Comparison of ENCODE assay signal across 9 cellular contexts in the genomic region with DNA sequence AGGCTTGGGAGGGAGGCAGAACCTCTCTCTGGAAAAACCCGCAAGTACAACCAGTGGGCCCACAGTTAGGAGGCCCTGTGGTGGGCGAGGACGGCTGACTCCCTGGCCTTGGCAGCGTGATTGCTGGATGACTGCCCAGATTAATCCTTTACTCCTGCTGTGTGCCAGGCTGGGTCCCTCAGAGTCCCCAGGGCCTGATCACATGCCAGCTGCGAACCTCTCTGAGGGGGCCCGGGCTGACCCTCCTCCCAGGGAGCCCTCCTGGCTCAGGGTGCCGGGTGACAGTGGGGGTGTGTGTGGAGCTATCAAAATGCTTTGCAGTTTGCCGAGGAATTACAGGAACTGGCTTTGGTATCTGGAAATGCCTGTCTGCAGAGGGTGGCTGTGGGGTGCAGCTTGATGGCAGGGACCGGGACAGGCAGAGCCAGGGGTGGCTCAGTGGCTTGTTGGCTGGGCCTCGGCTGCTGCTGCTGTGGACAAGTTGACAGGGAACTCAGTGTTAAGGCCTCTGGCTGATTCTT. TPM values are rescaled to one million over a fixed set of nuclear protein-coding genes. Genes with fewer than 3 reads are reported as not detected.
DNase-seq lines count a peak whose midpoint lies in the region; ATAC-seq and TF ChIP-seq lines count a peak whose summit lies in the region.
"Had no signal": no experiment of that assay in that cellular context is flagged by ENCODE, and none has a peak within 500 bp of the region (broad histone marks: within the 10 kb centered on the region; RNA-seq: fewer than 3 reads in every experiment).

No MANE protein-coding gene starts in this region.

- H4K20me1 ChIP-seq in fibroblast of lung (ENCODE audit: control insufficient read depth, extremely low read depth, insufficient read depth, low read length): no peaks in the 10 kb centered on the region

- H3K4me1 ChIP-seq in fibroblast of lung (ENCODE audit: control insufficient read depth, extremely low read depth, insufficient read depth, low read length) (peaks cover 14% of the 10 kb centered on the region), ovary (ENCODE audit: insufficient read depth) (peaks cover 26% of the 10 kb centered on the region)

- WGBS in ovary, 3 donors: 21 to 25% (median 24%) methylated on average over 9 to 10 of the region's 10 CpGs

- peaks cover 24% of the 10 kb centered on the region for H3K79me2 ChIP-seq in fibroblast of lung (ENCODE audit: control insufficient read depth, insufficient read depth, low read length)

- H3K9ac ChIP-seq in fibroblast of lung (ENCODE audit: insufficient read depth, low read length): no peak overlapping the region

- TF ChIP-seq POLR2A in ovary (IDR thresholded peaks at IDR 0.05): no peak

- H3K4me3 ChIP-seq in fibroblast of lung (replicated peaks in 1 of 4; ENCODE audit: control extremely low read depth in 1 of 4, insufficient read depth in 1 of 4, low read depth in 3 of 4, low read length in 4 of 4) (no peak overlapping the region), ovary (no peak overlapping the region)

- peak overlapping the region; percentile 13 for H3K27ac ChIP-seq in fibroblast of lung (ENCODE audit: insufficient read depth, low read length)
- peak overlapping the region in 1 of 2 donors; percentile 28 for H3K27ac ChIP-seq in ovary

- H3K9me3 ChIP-seq in fibroblast of lung (ENCODE audit: control insufficient read depth, insufficient read depth, low read depth, low read length) (no peaks in the 10 kb centered on the region), ovary (no peaks in the 10 kb centered on the region)

- DNase-seq in COR-L47 (lab: John Stamatoyannopoulos, UW) (peak; percentile 86), NCI-H69 (lab: John Stamatoyannopoulos, UW) (peak; percentile 78), fibroblast of lung (ENCODE audit: low read depth in 2 of 2) (peak; percentile 40 to 56), ovary (peak in 4 of 5 donors; percentile 30 to 61 (median 44)), NCI-H128 (lab: John Stamatoyannopoulos, UW; ENCODE audit: unreplicated experiment) (no peak)
- DNase-seq in activated CD4-positive, CD25-positive, alpha-beta regulatory T cell treated with anti-CD3 and anti-CD28 coated beads, Interleukin-2, amount 50 U/mL, for 72 hours: no peak
- DNase-seq: activated naive CD8-positive, alpha-beta T cell treated with anti-CD3 and anti-CD28 coated beads for 36 hours had no signal

- intact Hi-C loops in ovary (cut with DNase I): loop anchor here in 1 of 4 donors (5.0 kb wide), 2 partner anchors 49 to 96 kb away; partner anchors contain the start of gene DNM2

- ATAC-seq in HG03108 (IDR thresholded peaks at IDR 0.05; ENCODE audit: unreplicated experiment) (no peak), GM19397 (IDR thresholded peaks at IDR 0.05; ENCODE audit: unreplicated experiment) (no peak)

- TF ChIP-seq EP300 in ovary (IDR thresholded peaks at IDR 0.05): no peak

- no peak overlapping the region for H2AFZ ChIP-seq in fibroblast of lung (ENCODE audit: low read length)

- TF ChIP-seq CTCF in fibroblast of lung (conservative IDR thresholded peaks at IDR 0.05 in 1 of 2, IDR thresholded peaks at IDR 0.05 in 1 of 2; ENCODE audit: low read depth in 1 of 2, low read length in 2 of 2): no peak
- TF ChIP-seq CTCF in ovary (IDR thresholded peaks at IDR 0.05): no peak

- no peak overlapping the region for H3K4me2 ChIP-seq in fibroblast of lung (ENCODE audit: extremely low read depth, insufficient read depth, low read length)

- peaks cover 8% of the 10 kb centered on the region for H3K36me3 ChIP-seq in fibroblast of lung (ENCODE audit: control insufficient read depth, insufficient read depth, low read length)
- H3K36me3 ChIP-seq in ovary: no peaks in the 10 kb centered on the region

- H3K27me3 ChIP-seq in fibroblast of lung (ENCODE audit: control insufficient read depth, insufficient read depth, low read length): no peaks in the 10 kb centered on the region
- H3K27me3 ChIP-seq in ovary: no peaks in the 10 kb centered on the region

RNA-seq across cellular contexts. Expression of gene DNM2, which starts 48.9 kb away (rescaled TPM):
- total RNA-seq in fibroblast of lung (52.9 and 76.8 TPM in 2 replicates), ovary (100 to 1,000 TPM in 3 of 7 donors, 10 to 100 TPM in 4; 51.1 to 121 (median 87.5) TPM)
- polyA plus RNA-seq in fibroblast of lung (42.6 and 48.6 TPM in 2 replicates), ovary (10 to 100 TPM; 53.7 to 68.6 TPM)
- 63.1 and 73.7 TPM in 2 replicates for polyA plus RNA-seq in fibroblast of lung (2012)
- 152 and 202 TPM in 2 replicates for polyA minus RNA-seq in fibroblast of lung (ENCODE audit: low replicate concordance)

Comparison
In these comparisons a context has a peak if more than half of its experiments do, and no peak if none do; other contexts are left out.
1. DNase-seq: peak in COR-L47 (single experiment), NCI-H69 (single experiment), fibroblast of lung (2 of 2) and ovary (4 of 5); none in activated CD4-positive, CD25-positive, alpha-beta regulatory T cell treated with anti-CD3 and anti-CD28 coated beads, Interleukin-2, amount 50 U/mL, for 72 hours (single experiment) and NCI-H128 (single experiment).